8 cellular contexts compared by ENCODE assay signal in the genomic region with DNA sequence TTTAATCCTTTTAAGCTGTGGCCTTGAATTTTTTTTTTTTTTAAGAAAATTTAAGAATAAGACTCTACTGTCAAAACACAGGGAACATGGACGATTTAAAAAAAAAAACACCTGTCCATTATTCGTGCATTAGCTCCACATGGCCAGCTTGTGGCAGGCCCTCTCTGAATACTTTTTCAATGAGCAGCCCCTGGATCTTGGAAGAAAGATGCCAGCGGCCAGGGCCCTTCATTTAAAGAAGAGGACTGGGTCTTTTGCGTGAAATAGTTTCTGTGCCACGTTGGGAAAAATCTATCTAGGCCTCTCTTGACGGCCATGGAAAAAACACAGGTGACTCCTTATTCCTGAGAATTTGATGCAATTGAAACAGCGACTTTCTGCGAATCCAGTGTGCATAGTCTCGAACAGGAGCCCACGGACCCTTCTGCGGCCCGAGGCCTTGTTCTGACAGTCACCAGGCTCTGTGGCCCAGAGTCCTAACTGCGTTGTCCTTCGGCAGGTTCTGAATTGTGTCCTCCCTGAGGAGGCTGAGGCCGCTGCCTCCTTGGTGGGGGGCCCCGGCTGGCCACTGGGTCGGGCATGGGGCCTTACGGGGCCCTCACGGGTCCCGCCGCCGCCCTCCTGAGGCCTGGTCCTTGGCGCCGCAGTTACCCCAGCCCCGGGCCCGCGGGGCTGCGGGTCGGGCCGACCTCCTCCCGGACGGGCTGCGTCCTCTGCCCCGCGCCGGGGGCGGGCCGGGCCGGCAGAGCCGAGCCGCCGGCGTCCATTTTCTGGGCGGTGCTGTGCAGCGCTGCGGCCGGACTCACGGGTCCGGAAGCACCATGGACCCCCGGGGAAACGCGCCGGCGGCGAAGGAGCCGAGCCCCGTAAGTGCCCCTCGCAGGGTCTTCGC. TPM values are rescaled to one million over a fixed set of nuclear protein-coding genes. Genes with fewer than 3 reads are reported as not detected.
DNase-seq lines count a peak whose midpoint lies in the region; ATAC-seq and TF ChIP-seq lines count a peak whose summit lies in the region.

No MANE protein-coding gene starts in this region.

- H2AK5ac ChIP-seq in mesenchymal stem cell (ENCODE audit: low read length, severe bottlenecking), result no peak overlapping the region

- peak overlapping the region; percentile 99 for H2BK120ac ChIP-seq in mesenchymal stem cell (ENCODE audit: low read depth, low read length)

- intact Hi-C loops in Calu3 (cut with micrococcal nuclease; ENCODE audit: unreplicated experiment), result loop anchor here (2.0 to 5.0 kb wide), 2 partner anchors 31 to 35 kb away; no protein-coding TSS in a partner anchor

- BruUV-seq in Calu3 (replicated peaks; lab: Mats Ljungman, UMichigan), result no TSS peak

- H3K36me3 Mint-ChIP-seq in Calu3 (ENCODE audit: insufficient read depth, unreplicated experiment), result peaks cover 17% of the 10 kb centered on the region

- H3K4me3 Mint-ChIP-seq in Calu3 (ENCODE audit: low read depth, unreplicated experiment), result peak overlapping the region; percentile 49

- H3K14ac ChIP-seq in mesenchymal stem cell (ENCODE audit: low read length in 2 of 2), result peak overlapping the region in 1 of 2 experiments; percentile 7

- H3K27ac Mint-ChIP-seq in Calu3 (ENCODE audit: unreplicated experiment), result no peak overlapping the region

- WGBS in mesenchymal stem cell, result 14% methylated on average over 57 of the region's 59 CpGs

- TF ChIP-seq CTCF in Calu3 (IDR thresholded peaks at IDR 0.05; ENCODE audit: unreplicated experiment), result no peak

- H3K4me3 ChIP-seq in duodenal mucosa (ENCODE audit: low read depth in 1 of 2, low read length in 2 of 2) (peak overlapping the region; percentile 77 to 83), mesenchymal stem cell (ENCODE audit: insufficient read depth in 1 of 2, low read depth in 1 of 2, low read length in 2 of 2) (peak overlapping the region; percentile 74 to 79), stomach smooth muscle (ENCODE audit: low read length in 2 of 2) (peak overlapping the region; percentile 73 to 87)

- no peaks in the 10 kb centered on the region for H3K27me3 ChIP-seq in duodenal mucosa (ENCODE audit: control insufficient read depth in 1 of 2, insufficient read depth in 2 of 2, low read length in 2 of 2)
- H3K27me3 ChIP-seq in mesenchymal stem cell (ENCODE audit: control insufficient read depth in 1 of 2, insufficient read depth in 1 of 2, low read length in 2 of 2), result no peaks in the 10 kb centered on the region
- H3K27me3 ChIP-seq in stomach smooth muscle (ENCODE audit: control insufficient read depth in 1 of 2, insufficient read depth in 2 of 2, low read length in 2 of 2), result no peaks in the 10 kb centered on the region

- H3K79me1 ChIP-seq in mesenchymal stem cell (replicated peaks; ENCODE audit: low read length, poor library complexity, severe bottlenecking), result peaks cover 16% of the 10 kb centered on the region

- CTCF ChIA-PET in Calu3 (lab: Charles Lee), result interaction anchor here (0.9 to 1.6 kb wide), 6 partner anchors 31 to 93 kb away, joined by 3 to 5 read pairs (median 3); no protein-coding TSS in a partner anchor

- peak overlapping the region; percentile 95 for H4K91ac ChIP-seq in mesenchymal stem cell (ENCODE audit: low read length)

- peak overlapping the region; percentile 88 to 93 for H3K18ac ChIP-seq in mesenchymal stem cell (ENCODE audit: low read depth in 1 of 2, low read length in 2 of 2)

- H3K4me1 ChIP-seq in duodenal mucosa (ENCODE audit: control insufficient read depth in 1 of 2, insufficient read depth in 2 of 2, low read length in 2 of 2) (peaks cover 24 to 55% of the 10 kb centered on the region in 2 donors), mesenchymal stem cell (ENCODE audit: control insufficient read depth, insufficient read depth, low read depth, low read length) (peaks cover 2% of the 10 kb centered on the region), stomach smooth muscle (ENCODE audit: control insufficient read depth, insufficient read depth, low read length) (peaks cover 27% of the 10 kb centered on the region)

- peak; percentile 67 for DNase-seq in Calu3
- peak; percentile 52 for DNase-seq in mesenchymal stem cell
- no peak for DNase-seq in GF-D8 (lab: John Stamatoyannopoulos, UW)

- H2AFZ ChIP-seq in mesenchymal stem cell (ENCODE audit: low read depth, low read length), result peak overlapping the region; percentile 96

- peak overlapping the region; percentile 89 for H2BK5ac ChIP-seq in mesenchymal stem cell (ENCODE audit: low read depth, low read length, poor library complexity, severe bottlenecking)

- peak overlapping the region in 1 of 2 experiments; percentile 59 for H2BK12ac ChIP-seq in mesenchymal stem cell (ENCODE audit: low read length in 2 of 2)

- peak overlapping the region; percentile 85 for H3K27ac ChIP-seq in duodenal mucosa (ENCODE audit: low read depth, low read length)
- H3K27ac ChIP-seq in mesenchymal stem cell (ENCODE audit: low read length, poor library complexity, severe bottlenecking), result peak overlapping the region; percentile 63
- peak overlapping the region; percentile 95 for H3K27ac ChIP-seq in stomach smooth muscle (ENCODE audit: low read length)

- peak overlapping the region; percentile 99 for H2BK15ac ChIP-seq in mesenchymal stem cell (ENCODE audit: low read depth, poor library complexity, severe bottlenecking)

- peak overlapping the region in 1 of 2 experiments; percentile 91 for H3K23ac ChIP-seq in mesenchymal stem cell (ENCODE audit: low read length in 2 of 2)

- peak overlapping the region; percentile 36 for H3K4me2 ChIP-seq in mesenchymal stem cell (ENCODE audit: low read length, poor library complexity, severe bottlenecking)

- no peaks in the 10 kb centered on the region for H3K9me3 Mint-ChIP-seq in Calu3 (ENCODE audit: low read depth, unreplicated experiment)

- peak overlapping the region; percentile 9 for H4K8ac ChIP-seq in mesenchymal stem cell (ENCODE audit: low read length)

- H3K9me3 ChIP-seq in duodenal mucosa (ENCODE audit: control insufficient read depth in 1 of 2, low read length in 2 of 2) (peaks cover 0 to 2% of the 10 kb centered on the region in 2 donors), mesenchymal stem cell (ENCODE audit: control insufficient read depth, low read length) (peaks cover 9% of the 10 kb centered on the region), stomach smooth muscle (ENCODE audit: control insufficient read depth in 2 of 2, low read length in 2 of 2) (no peaks in the 10 kb centered on the region)

- ATAC-seq in GM19463 (IDR thresholded peaks at IDR 0.05; ENCODE audit: unreplicated experiment) (peak; percentile 73), HG03558 (IDR thresholded peaks at IDR 0.05; ENCODE audit: extremely low read depth, unreplicated experiment) (peak; percentile 36)
- peak; percentile 55 to 67 for ATAC-seq in activated CD4-positive, CD25-positive, alpha-beta regulatory T cell treated with anti-CD3 and anti-CD28 coated beads, Interleukin-2, amount 50 U/mL, for 24 hours

- H3K4me1 Mint-ChIP-seq in Calu3 (ENCODE audit: low read depth, unreplicated experiment), result no peaks in the 10 kb centered on the region

- H3K4ac ChIP-seq in mesenchymal stem cell (ENCODE audit: low read depth in 1 of 2, low read length in 2 of 2), result peak overlapping the region; percentile 19 to 83

- H3K9ac ChIP-seq in duodenal mucosa (ENCODE audit: low read depth in 1 of 2, low read length in 2 of 2) (peak overlapping the region; percentile 82 to 85), mesenchymal stem cell (ENCODE audit: low read length) (peak overlapping the region; percentile 96), stomach smooth muscle (ENCODE audit: low read length in 2 of 2) (peak overlapping the region; percentile 90 to 95)

- no peaks in the 10 kb centered on the region for H3K27me3 Mint-ChIP-seq in Calu3 (ENCODE audit: unreplicated experiment)

- H3K36me3 ChIP-seq in duodenal mucosa (ENCODE audit: control insufficient read depth in 1 of 2, insufficient read depth in 2 of 2, low read length in 2 of 2) (peaks cover 15 to 42% of the 10 kb centered on the region in 2 donors), mesenchymal stem cell (ENCODE audit: control insufficient read depth in 1 of 2, insufficient read depth in 2 of 2, low read depth in 1 of 2, low read length in 2 of 2) (peaks cover 7 to 47% of the 10 kb centered on the region in 2 experiments), stomach smooth muscle (ENCODE audit: control insufficient read depth in 2 of 2, insufficient read depth in 2 of 2, low read length in 2 of 2) (peaks cover 9 to 23% of the 10 kb centered on the region in 2 donors)

RNA-seq across cellular contexts. Expression of a gene that starts 33.5 kb away (rescaled TPM):
- total RNA-seq in Calu3 (2022), result 95.9 and 99.1 TPM in 2 replicates
- 42.0 TPM for polyA plus RNA-seq in mesenchymal stem cell (2013, experiment 1 of 2)
- 39.5 TPM for polyA plus RNA-seq in mesenchymal stem cell (2013, experiment 2 of 2)
